ENCODE assay signal across 1 cellular context in the genomic region with DNA sequence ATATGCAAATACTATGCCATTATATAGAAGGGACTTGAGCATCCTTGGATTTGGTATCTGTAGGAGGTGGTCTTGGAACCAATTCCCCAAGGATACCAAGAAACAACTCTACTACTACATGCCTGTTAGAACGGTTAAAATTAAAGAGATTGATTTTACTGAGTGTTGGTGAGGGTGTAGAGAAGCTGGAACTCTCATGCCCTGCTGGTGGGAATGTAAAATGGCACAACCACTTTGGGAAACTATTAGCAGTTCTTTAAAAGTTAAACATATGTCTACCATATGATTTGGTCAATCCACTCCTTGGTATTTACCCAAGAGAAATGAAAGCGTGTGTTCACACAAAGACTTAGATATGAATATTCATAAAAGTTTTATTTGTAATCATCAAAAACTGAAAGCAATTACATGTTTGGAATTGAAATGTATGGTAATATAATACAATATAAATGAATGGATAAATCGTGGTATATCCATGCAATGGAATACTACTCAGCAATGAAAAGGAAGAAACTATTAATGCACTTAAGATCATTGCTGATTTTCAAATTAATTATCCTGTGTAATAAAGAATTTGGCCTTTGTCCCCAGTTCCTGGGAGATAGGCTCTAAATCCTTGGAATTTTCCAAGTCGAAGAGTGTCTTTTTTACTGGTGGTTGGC.
TF ChIP-seq lines count a peak whose summit lies in the region.

No MANE protein-coding gene starts in this region.

TF ChIP-seq in SK-N-SH, 30 proteins besides CTCF, POLR2A, EP300 and RAD21 (continued from another document):
- TF ChIP-seq, protein P1, sequence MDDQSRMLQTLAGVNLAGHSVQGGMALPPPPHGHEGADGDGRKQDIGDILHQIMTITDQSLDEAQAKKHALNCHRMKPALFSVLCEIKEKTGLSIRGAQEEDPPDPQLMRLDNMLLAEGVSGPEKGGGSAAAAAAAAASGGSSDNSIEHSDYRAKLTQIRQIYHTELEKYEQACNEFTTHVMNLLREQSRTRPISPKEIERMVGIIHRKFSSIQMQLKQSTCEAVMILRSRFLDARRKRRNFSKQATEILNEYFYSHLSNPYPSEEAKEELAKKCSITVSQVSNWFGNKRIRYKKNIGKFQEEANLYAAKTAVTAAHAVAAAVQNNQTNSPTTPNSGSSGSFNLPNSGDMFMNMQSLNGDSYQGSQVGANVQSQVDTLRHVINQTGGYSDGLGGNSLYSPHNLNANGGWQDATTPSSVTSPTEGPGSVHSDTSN (IDR thresholded peaks at IDR 0.05), result no peak
- TF ChIP-seq RCOR1 (IDR thresholded peaks at IDR 0.05; ENCODE audit: low read length) (no peak), CHD2 (IDR thresholded peaks at IDR 0.05; ENCODE audit: low read length, partially characterized antibody) (no peak), FOXM1 (IDR thresholded peaks at IDR 0.05; ENCODE audit: low read depth) (no peak)
TF ChIP-seq in SK-N-SH: peak in this region for 0.
